11 cellular contexts compared by ENCODE assay signal in genomic region chr12:96347130-96347699, GRCh38. TPM values are rescaled to one million over a fixed set of nuclear protein-coding genes. Genes with fewer than 3 reads are reported as not detected.
DNase-seq lines count a peak whose midpoint lies in the region; ATAC-seq and TF ChIP-seq lines count a peak whose summit lies in the region.
"Had no signal": no experiment of that assay in that cellular context is flagged by ENCODE, and none has a peak within 500 bp of the region (broad histone marks: within the 10 kb centered on the region; RNA-seq: fewer than 3 reads in every experiment).

No MANE protein-coding gene starts in this region.

- no peak overlapping the region for H3K27ac ChIP-seq in CD4-positive, alpha-beta memory T cell (ENCODE audit: low read depth, low read length)
- H3K27ac ChIP-seq: epithelial cell of prostate had no signal

- CTCF ChIA-PET in CD4-positive, alpha-beta memory T cell (lab: Charles Lee; ENCODE audit: partially characterized antibody) = interaction anchor here (0.9 to 1.9 kb wide), 9 partner anchors 9 to 142 kb away, joined by 3 to 6 read pairs (median 3); partner anchors contain the start of genes CDK17 and CFAP54

- TF ChIP-seq CTCF in endothelial cell (IDR thresholded peaks at IDR 0.05; ENCODE audit: unreplicated experiment) = no peak
- TF ChIP-seq CTCF in nephron progenitor cell (IDR thresholded peaks at IDR 0.05) = no peak

- intact Hi-C loops in CD4-positive, alpha-beta memory T cell (cut with micrococcal nuclease) = no loop called here

- no peaks in the 10 kb centered on the region for H3K27me3 ChIP-seq in CD4-positive, alpha-beta memory T cell (ENCODE audit: insufficient read depth, low read length)

- peaks cover 0 to 12% of the 10 kb centered on the region in 2 donors for H3K9me3 ChIP-seq in CD4-positive, alpha-beta memory T cell (ENCODE audit: control insufficient read depth in 1 of 2, low read length in 2 of 2)

- H3K4me1 Mint-ChIP-seq in CD4-positive, alpha-beta memory T cell = peaks cover 48 to 77% (median 62%) of the 10 kb centered on the region in 4 donors
- H3K4me1 Mint-ChIP-seq in endothelial cell (ENCODE audit: unreplicated experiment) (peaks cover 40% of the 10 kb centered on the region), nephron progenitor cell (peaks cover 6% of the 10 kb centered on the region)

- ATAC-seq in GM21737 (IDR thresholded peaks at IDR 0.05; ENCODE audit: unreplicated experiment) (no peak), GM21825 (IDR thresholded peaks at IDR 0.05; ENCODE audit: unreplicated experiment) (no peak)

- peak overlapping the region in 7 of 8 donors; percentile 44 to 76 (median 67) for H3K4me3 Mint-ChIP-seq in CD4-positive, alpha-beta memory T cell
- no peak overlapping the region for H3K4me3 Mint-ChIP-seq in endothelial cell (ENCODE audit: unreplicated experiment)
- H3K4me3 Mint-ChIP-seq in nephron progenitor cell = no peak overlapping the region

- peaks cover 23 to 28% of the 10 kb centered on the region in 2 donors for H3K36me3 Mint-ChIP-seq in CD4-positive, alpha-beta memory T cell
- H3K36me3 Mint-ChIP-seq in endothelial cell (ENCODE audit: low read depth, unreplicated experiment) (peaks cover 9% of the 10 kb centered on the region), nephron progenitor cell (ENCODE audit: low read depth) (peaks cover 60% of the 10 kb centered on the region)

- H3K27ac Mint-ChIP-seq in CD4-positive, alpha-beta memory T cell = peak overlapping the region; percentile 60 to 86 (median 73)
- H3K27ac Mint-ChIP-seq in endothelial cell (ENCODE audit: unreplicated experiment) = peak overlapping the region; percentile 72
- H3K27ac Mint-ChIP-seq in nephron progenitor cell = peak overlapping the region; percentile 38

- H3K9me3 Mint-ChIP-seq in CD4-positive, alpha-beta memory T cell = peaks cover 0 to 25% (median 20%) of the 10 kb centered on the region in 8 donors
- H3K9me3 Mint-ChIP-seq in endothelial cell (ENCODE audit: unreplicated experiment) (no peaks in the 10 kb centered on the region), nephron progenitor cell (peaks cover 57% of the 10 kb centered on the region)

- H3K27me3 Mint-ChIP-seq in CD4-positive, alpha-beta memory T cell = no peaks in the 10 kb centered on the region
- H3K27me3 Mint-ChIP-seq in endothelial cell (ENCODE audit: unreplicated experiment) = peaks cover 2% of the 10 kb centered on the region
- H3K27me3 Mint-ChIP-seq in nephron progenitor cell (ENCODE audit: low read depth, poor library complexity) = no peaks in the 10 kb centered on the region

- H3K4me1 ChIP-seq in CD4-positive, alpha-beta memory T cell (ENCODE audit: insufficient read depth, low read length) = peaks cover 71% of the 10 kb centered on the region

- POLR2A ChIA-PET in CD4-positive, alpha-beta memory T cell (lab: Charles Lee; ENCODE audit: partially characterized antibody) = interaction anchor here (0.7 to 1.6 kb wide), 3 partner anchors 31 to 53 kb away, joined by 4 to 6 read pairs (median 4); partner anchors contain the start of gene CDK17

- H3K4me3 ChIP-seq in CD4-positive, alpha-beta memory T cell (ENCODE audit: low read length in 2 of 2) = no peak overlapping the region

- H3K36me3 ChIP-seq in CD4-positive, alpha-beta memory T cell (ENCODE audit: insufficient read depth, low read length) = no peaks in the 10 kb centered on the region

- DNase-seq in CD4-positive, alpha-beta memory T cell = no peak
- peak; percentile 37 for DNase-seq in RPMI8226
- no peak for DNase-seq in endothelial cell (ENCODE audit: low spot score)
- DNase-seq in nephron progenitor cell = no peak
- DNase-seq in stimulated activated CD8-positive, alpha-beta memory T cell treated with anti-CD3 and anti-CD28 coated beads, Interleukin-4, amount 100 ng/mL, for 48 hours = no peak
- DNase-seq in NCI-H146 (lab: John Stamatoyannopoulos, UW) = no peak
- DNase-seq: activated CD8-positive, alpha-beta memory T cell treated with anti-CD3 and anti-CD28 coated beads, Interleukin-2, amount 50 U/mL, for 4 hours; DMS 273 treated with DMSO at 0.1 percent for 48 hours had no signal

RNA-seq across cellular contexts. Expression of gene CDK17, which starts 53.0 kb away (rescaled TPM):
- total RNA-seq in CD4-positive, alpha-beta memory T cell = 10 to 100 TPM; 66.9 to 67.4 TPM
- 10 to 100 TPM; 30.5 to 31.5 TPM for polyA plus RNA-seq in CD4-positive, alpha-beta memory T cell
- 112 TPM for total RNA-seq in endothelial cell (ENCODE audit: unreplicated experiment)

Comparison
In these comparisons a context has a peak if more than half of its experiments do, and no peak if none do; other contexts are left out.
1. H3K4me3 Mint-ChIP-seq: peak in CD4-positive, alpha-beta memory T cell (7 of 8); none in endothelial cell (single experiment) and nephron progenitor cell (single experiment).
2. Peak in every context shown above with its lines, with median percentiles within 50 percentile points of each other: H3K27ac Mint-ChIP-seq.